Comparison of ENCODE assay signal across 19 cellular contexts in the genomic region with DNA sequence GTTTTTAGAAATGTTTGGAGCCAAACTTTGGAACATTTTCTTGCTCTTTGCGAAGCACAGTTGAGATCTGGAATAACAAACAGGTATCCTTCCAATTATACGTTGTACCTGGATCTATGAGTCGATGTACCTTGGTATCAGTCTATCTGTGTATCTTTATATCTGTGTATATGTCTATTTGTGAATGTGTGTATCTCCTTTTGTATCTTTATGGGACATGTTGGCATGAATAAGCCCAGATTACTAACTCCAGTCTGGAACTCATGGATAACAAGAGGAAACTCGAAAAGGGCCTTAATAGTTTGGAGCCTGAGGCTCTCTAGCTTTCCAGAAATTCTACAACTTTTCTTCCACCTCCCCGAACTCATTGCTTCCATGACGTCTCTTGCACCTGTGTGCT.
"Had no signal": no experiment of that assay in that cellular context is flagged by ENCODE, and none has a peak within 500 bp of the region (broad histone marks: within the 10 kb centered on the region; RNA-seq: fewer than 3 reads in every experiment).

No MANE protein-coding gene starts in this region.

- H3K4me1 ChIP-seq: gastroesophageal sphincter, left ventricle myocardium inferior had no signal

- H3K27me3 ChIP-seq: gastroesophageal sphincter had no signal

- H3K36me3 ChIP-seq: esophagus squamous epithelium, gastroesophageal sphincter, left ventricle myocardium inferior, lower lobe of right lung, thoracic aorta had no signal

- H3K27ac Mint-ChIP-seq: dendritic cell treated with granulocyte-macrophage colony-stimulating factor and Interleukin-4, amounts not matched to agents 40 ng/mL and 50 ng/mL, for 4 days; effector memory CD8-positive, alpha-beta T cell; immature natural killer cell; naive B cell; nephron progenitor cell; stimulated activated naive B cell treated with anti-CD40 and anti-IgM and Interleukin-4, amounts not matched to agents 10 μg/mL and 1 μg/mL and 100 μg/mL, for 72 hours had no signal

- H3K27ac ChIP-seq: esophagus squamous epithelium, gastroesophageal sphincter, left ventricle myocardium inferior, lower lobe of right lung, thoracic aorta had no signal

- H3K4me3 ChIP-seq: esophagus squamous epithelium, gastroesophageal sphincter, left ventricle myocardium inferior, lower lobe of right lung, thoracic aorta had no signal

- H3K4me3 Mint-ChIP-seq: dendritic cell treated with granulocyte-macrophage colony-stimulating factor and Interleukin-4, amounts not matched to agents 40 ng/mL and 50 ng/mL, for 4 days; effector memory CD8-positive, alpha-beta T cell; immature natural killer cell; naive B cell; nephron progenitor cell; stimulated activated naive B cell treated with anti-CD40 and anti-IgM and Interleukin-4, amounts not matched to agents 10 μg/mL and 1 μg/mL and 100 μg/mL, for 72 hours; stimulated activated naive CD8-positive, alpha-beta T cell treated with anti-CD3 and anti-CD28 coated beads, Interleukin-15, amount 100 ng/mL, for 72 hours had no signal

- H3K36me3 Mint-ChIP-seq: immature natural killer cell; naive B cell; stimulated activated naive B cell treated with anti-CD40 and anti-IgM and Interleukin-4, amounts not matched to agents 10 μg/mL and 1 μg/mL and 100 μg/mL, for 72 hours had no signal

- H3K27me3 Mint-ChIP-seq: dendritic cell treated with granulocyte-macrophage colony-stimulating factor and Interleukin-4, amounts not matched to agents 40 ng/mL and 50 ng/mL, for 4 days; stimulated activated naive B cell treated with anti-CD40 and anti-IgM and Interleukin-4, amounts not matched to agents 10 μg/mL and 1 μg/mL and 100 μg/mL, for 72 hours; stimulated activated naive CD8-positive, alpha-beta T cell treated with anti-CD3 and anti-CD28 coated beads, Interleukin-15, amount 100 ng/mL, for 72 hours had no signal

- H3K4me1 Mint-ChIP-seq: immature natural killer cell; stimulated activated naive B cell treated with anti-CD40 and anti-IgM and Interleukin-4, amounts not matched to agents 10 μg/mL and 1 μg/mL and 100 μg/mL, for 72 hours; stimulated activated naive CD8-positive, alpha-beta T cell treated with anti-CD3 and anti-CD28 coated beads, Interleukin-15, amount 100 ng/mL, for 72 hours had no signal

- H3K9me3 Mint-ChIP-seq: effector memory CD8-positive, alpha-beta T cell had no signal

- ATAC-seq: effector memory CD8-positive, alpha-beta T cell; gastroesophageal sphincter; left cardiac atrium; sciatic nerve; stimulated activated naive B cell treated with anti-CD40 and anti-IgM and Interleukin-4, amounts not matched to agents 10 μg/mL and 1 μg/mL and 100 μg/mL, for 72 hours; stimulated activated naive CD8-positive, alpha-beta T cell treated with anti-CD3 and anti-CD28 coated beads, Interleukin-15, amount 100 ng/mL, for 72 hours had no signal

- H3K9me3 ChIP-seq: lower lobe of right lung, thoracic aorta had no signal

- DNase-seq: effector memory CD8-positive, alpha-beta T cell; esophagus squamous epithelium; foreskin fibroblast; immature natural killer cell; kidney; left cardiac atrium; left ventricle myocardium inferior; lower lobe of right lung; mesenchymal stem cell; naive B cell; nephron progenitor cell; stimulated activated CD4-positive, alpha-beta T cell treated with anti-CD3 and anti-CD28 coated beads, Interleukin-2, amount 100 ng/mL, for 24 hours; stimulated activated CD4-positive, alpha-beta T cell treated with anti-CD3 and anti-CD28 coated beads, Interleukin-4, amount 100 ng/mL, for 4 hours; stimulated activated naive B cell treated with anti-CD40 and anti-IgM and Interleukin-4, amounts not matched to agents 10 μg/mL and 1 μg/mL and 100 μg/mL, for 72 hours; stimulated activated naive CD8-positive, alpha-beta T cell treated with anti-CD3 and anti-CD28 coated beads, Interleukin-15, amount 100 ng/mL, for 72 hours had no signal
